Comparison of ENCODE assay signal across 1 cellular context in genomic region chr6:15058200-15059070, GRCh38.
A peak's percentile ranks its signal among the peaks of the same experiment; 100 is the strongest.
TF ChIP-seq lines count a peak whose summit lies in the region.

No MANE protein-coding gene starts in this region.

TF ChIP-seq in K562, 482 proteins besides CTCF, POLR2A, EP300 and RAD21 (continued from another document):
- TF ChIP-seq, protein P1, sequence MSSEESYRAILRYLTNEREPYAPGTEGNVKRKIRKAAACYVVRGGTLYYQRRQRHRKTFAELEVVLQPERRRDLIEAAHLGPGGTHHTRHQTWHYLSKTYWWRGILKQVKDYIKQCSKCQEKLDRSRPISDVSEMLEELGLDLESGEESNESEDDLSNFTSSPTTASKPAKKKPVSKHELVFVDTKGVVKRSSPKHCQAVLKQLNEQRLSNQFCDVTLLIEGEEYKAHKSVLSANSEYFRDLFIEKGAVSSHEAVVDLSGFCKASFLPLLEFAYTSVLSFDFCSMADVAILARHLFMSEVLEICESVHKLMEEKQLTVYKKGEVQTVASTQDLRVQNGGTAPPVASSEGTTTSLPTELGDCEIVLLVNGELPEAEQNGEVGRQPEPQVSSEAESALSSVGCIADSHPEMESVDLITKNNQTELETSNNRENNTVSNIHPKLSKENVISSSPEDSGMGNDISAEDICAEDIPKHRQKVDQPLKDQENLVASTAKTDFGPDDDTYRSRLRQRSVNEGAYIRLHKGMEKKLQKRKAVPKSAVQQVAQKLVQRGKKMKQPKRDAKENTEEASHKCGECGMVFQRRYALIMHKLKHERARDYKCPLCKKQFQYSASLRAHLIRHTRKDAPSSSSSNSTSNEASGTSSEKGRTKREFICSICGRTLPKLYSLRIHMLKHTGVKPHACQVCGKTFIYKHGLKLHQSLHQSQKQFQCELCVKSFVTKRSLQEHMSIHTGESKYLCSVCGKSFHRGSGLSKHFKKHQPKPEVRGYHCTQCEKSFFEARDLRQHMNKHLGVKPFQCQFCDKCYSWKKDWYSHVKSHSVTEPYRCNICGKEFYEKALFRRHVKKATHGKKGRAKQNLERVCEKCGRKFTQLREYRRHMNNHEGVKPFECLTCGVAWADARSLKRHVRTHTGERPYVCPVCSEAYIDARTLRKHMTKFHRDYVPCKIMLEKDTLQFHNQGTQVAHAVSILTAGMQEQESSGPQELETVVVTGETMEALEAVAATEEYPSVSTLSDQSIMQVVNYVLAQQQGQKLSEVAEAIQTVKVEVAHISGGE (CRISPR knock-in tag; IDR thresholded peaks at IDR 0.05), result no peak
- TF ChIP-seq SETDB1 (IDR thresholded peaks at IDR 0.05; ENCODE audit: low read length) (no peak), TAF1 (IDR thresholded peaks at IDR 0.05; ENCODE audit: control insufficient read depth, extremely low read depth, insufficient read depth, low read length, severe bottlenecking) (no peak), ZNF717 (CRISPR knock-in tag; IDR thresholded peaks at IDR 0.05) (no peak), KLF10 (CRISPR knock-in tag; IDR thresholded peaks at IDR 0.05) (no peak), EZH2 (IDR thresholded peaks at IDR 0.05; ENCODE audit: borderline replicate concordance, low read depth, low read length) (no peak), GATA2 (CRISPR knock-in tag; IDR thresholded peaks at IDR 0.05) (peak; percentile 52; the same call in 1 of the 2 replicates), TEAD1 (CRISPR knock-in tag; IDR thresholded peaks at IDR 0.05) (no peak), NCOA1 (IDR thresholded peaks at IDR 0.05; ENCODE audit: low read depth) (peak; percentile 41; the same call in 1 of the 2 replicates), TBP (optimal IDR thresholded peaks at IDR 0.05; ENCODE audit: low read depth, low read length) (peak; percentile 23), EGR1 (conservative IDR thresholded peaks at IDR 0.05) (no peak), NR2F6 (CRISPR knock-in tag; IDR thresholded peaks at IDR 0.05) (no peak), SRSF7 (optimal IDR thresholded peaks at IDR 0.05; ENCODE audit: low read depth, low read length) (no peak), L3MBTL2 (IDR thresholded peaks at IDR 0.05) (no peak), LARP7 (IDR thresholded peaks at IDR 0.05) (0 out of 2 replicates have a peak, but pooled peaks have one; percentile 0), CBFA2T2 (conservative IDR thresholded peaks at IDR 0.05) (peak; percentile 74), NFRKB (IDR thresholded peaks at IDR 0.05; ENCODE audit: low read depth) (no peak)
- TF ChIP-seq, protein P2, sequence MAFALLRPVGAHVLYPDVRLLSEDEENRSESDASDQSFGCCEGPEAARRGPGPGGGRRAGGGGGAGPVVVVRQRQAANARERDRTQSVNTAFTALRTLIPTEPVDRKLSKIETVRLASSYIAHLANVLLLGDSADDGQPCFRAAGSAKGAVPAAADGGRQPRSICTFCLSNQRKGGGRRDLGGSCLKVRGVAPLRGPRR (CRISPR knock-in tag; IDR thresholded peaks at IDR 0.05), result no peak
